ENCODE assay signal across 11 cellular contexts in the genomic region with DNA sequence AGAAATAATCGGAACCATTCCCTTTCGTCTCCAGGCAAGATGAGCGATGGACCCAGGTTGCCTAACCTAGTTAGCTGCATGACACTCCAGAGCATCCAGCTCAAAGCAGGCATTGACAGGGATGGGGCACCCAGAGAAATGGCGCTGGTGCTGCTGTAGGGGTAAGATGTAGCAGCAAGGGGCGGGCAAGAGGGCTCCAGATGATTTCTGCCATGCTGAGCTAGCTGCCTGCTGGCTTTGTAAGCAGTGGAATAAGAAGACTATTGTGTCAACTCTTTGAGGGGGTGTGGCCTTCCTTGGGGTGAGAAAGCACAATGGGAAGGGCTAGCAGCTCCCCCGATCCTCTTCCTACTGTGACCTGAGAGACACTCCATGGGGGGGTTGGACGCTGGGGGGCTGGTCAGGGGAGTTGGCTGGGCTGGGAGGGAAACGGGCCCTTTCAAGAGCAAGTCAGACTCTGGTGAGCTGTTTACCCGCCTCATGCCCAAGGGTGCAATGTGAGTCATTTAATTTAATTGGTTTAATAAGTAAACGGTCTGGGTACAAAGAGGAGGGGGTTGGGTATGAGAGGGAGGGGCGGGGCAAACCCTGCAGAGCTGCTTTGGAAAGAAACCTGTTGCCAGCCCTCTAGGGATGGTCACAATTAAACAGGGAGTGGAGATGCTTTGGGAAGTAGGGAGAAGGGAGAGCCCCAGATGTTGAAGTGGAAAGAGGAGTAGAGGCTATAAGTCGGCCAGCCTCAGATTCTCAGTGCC. TPM values are rescaled to one million over a fixed set of nuclear protein-coding genes. Genes with fewer than 3 reads are reported as not detected.
A peak's percentile ranks its signal among the peaks of the same experiment; 100 is the strongest.
DNase-seq lines count a peak whose midpoint lies in the region; ATAC-seq and TF ChIP-seq lines count a peak whose summit lies in the region.
"Had no signal": no experiment of that assay in that cellular context is flagged by ENCODE, and none has a peak within 500 bp of the region (broad histone marks: within the 10 kb centered on the region; RNA-seq: fewer than 3 reads in every experiment).

No MANE protein-coding gene starts in this region.

- no peak for TF ChIP-seq POLR2A in NB4 (IDR thresholded peaks at IDR 0.05; ENCODE audit: extremely low read depth, insufficient read length)

- H3K27me3 Mint-ChIP-seq in activated T-cell treated with anti-CD3 and anti-CD28 coated beads, Interleukin-2, amount 50 U/mL, for 72 hours (ENCODE audit: low read depth), result peaks cover 7% of the 10 kb centered on the region

- TF ChIP-seq CTCF in NB4 (IDR thresholded peaks at IDR 0.05; ENCODE audit: low read depth, low read length) (no peak), left lung (IDR thresholded peaks at IDR 0.05) (no peak)

- peak; percentile 76 for ATAC-seq in left lung
- ATAC-seq in GM19452 (IDR thresholded peaks at IDR 0.05; ENCODE audit: unreplicated experiment), result no peak
- no peak for ATAC-seq in activated T-cell treated with anti-CD3 and anti-CD28 coated beads, Interleukin-2, amount 50 U/mL, for 72 hours (replicated peaks in 1 of 2)

- peak; percentile 80 for DNase-seq in COLO829 (ENCODE audit: low spot score)
- peak; percentile 71 for DNase-seq in NB4 (ENCODE audit: low read depth)
- peak; percentile 4 for DNase-seq in brain pericyte (ENCODE audit: low read depth, low spot score)
- peak in 1 of 2 donors; percentile 65 for DNase-seq in left lung
- no peak for DNase-seq in AG08395 (ENCODE audit: low spot score)
- DNase-seq in activated T-cell treated with anti-CD3 and anti-CD28 coated beads, Interleukin-2, amount 50 U/mL, for 72 hours, result no peak
- DNase-seq in activated CD8-positive, alpha-beta memory T cell treated with anti-CD3 and anti-CD28 coated beads, Interleukin-2, amount 50 U/mL, for 48 hours, result no peak
- DNase-seq: erythroblast, NCI-H1092 had no signal

- H3K27ac Mint-ChIP-seq in activated T-cell treated with anti-CD3 and anti-CD28 coated beads, Interleukin-2, amount 50 U/mL, for 72 hours, result no peak overlapping the region

- peak overlapping the region; percentile 31 to 79 for H3K27ac ChIP-seq in left lung

- H3K4me1 ChIP-seq in left lung, result no peaks in the 10 kb centered on the region

- H3K4me3 Mint-ChIP-seq in activated T-cell treated with anti-CD3 and anti-CD28 coated beads, Interleukin-2, amount 50 U/mL, for 72 hours, result no peak overlapping the region

- H3K4me1 Mint-ChIP-seq in activated T-cell treated with anti-CD3 and anti-CD28 coated beads, Interleukin-2, amount 50 U/mL, for 72 hours (ENCODE audit: low read depth), result no peaks in the 10 kb centered on the region

- H3K36me3 Mint-ChIP-seq in activated T-cell treated with anti-CD3 and anti-CD28 coated beads, Interleukin-2, amount 50 U/mL, for 72 hours (ENCODE audit: insufficient read depth in 2 of 2), result no peaks in the 10 kb centered on the region

- H3K9me3 ChIP-seq in left lung, result no peaks in the 10 kb centered on the region

- no peaks in the 10 kb centered on the region for H3K36me3 ChIP-seq in left lung

- H3K4me3 ChIP-seq in NB4 (ENCODE audit: low read depth, low read length) (no peak overlapping the region), left lung (no peak overlapping the region)

- no peaks in the 10 kb centered on the region for H3K9me3 Mint-ChIP-seq in activated T-cell treated with anti-CD3 and anti-CD28 coated beads, Interleukin-2, amount 50 U/mL, for 72 hours

- H3K27me3 ChIP-seq in left lung, result no peaks in the 10 kb centered on the region

- intact Hi-C loops in left lung (cut with DNase I), result no loop called here

RNA-seq across cellular contexts. Expression of a gene that starts 50.5 kb away (rescaled TPM):
- 10 to 100 TPM; 31.4 to 34.0 TPM for total RNA-seq in left lung
- total RNA-seq in activated T-cell treated with anti-CD3 and anti-CD28 coated beads, Interleukin-2, amount 50 U/mL, for 72 hours, result 1 to 10 TPM; 1.3 to 3.7 TPM
- total RNA-seq: pulmonary artery endothelial cell had no signal

Comparison
In these comparisons a context has a peak if more than half of its experiments do, and no peak if none do; other contexts are left out.
1. DNase-seq: peak in COLO829 (single experiment), NB4 (single experiment) and brain pericyte (single experiment); none in AG08395 (single experiment), activated T-cell treated with anti-CD3 and anti-CD28 coated beads, Interleukin-2, amount 50 U/mL, for 72 hours (0 of 2) and activated CD8-positive, alpha-beta memory T cell treated with anti-CD3 and anti-CD28 coated beads, Interleukin-2, amount 50 U/mL, for 48 hours (single experiment).
2. RNA of a gene that starts 50.5 kb away (total RNA-seq): 31.4 to 34.0 TPM in left lung; 1.3 to 3.7 TPM in activated T-cell treated with anti-CD3 and anti-CD28 coated beads, Interleukin-2, amount 50 U/mL, for 72 hours; every median in the first group is over 4 times any median in the second.